Comparison of ENCODE assay signal across 18 cellular contexts in the genomic region with DNA sequence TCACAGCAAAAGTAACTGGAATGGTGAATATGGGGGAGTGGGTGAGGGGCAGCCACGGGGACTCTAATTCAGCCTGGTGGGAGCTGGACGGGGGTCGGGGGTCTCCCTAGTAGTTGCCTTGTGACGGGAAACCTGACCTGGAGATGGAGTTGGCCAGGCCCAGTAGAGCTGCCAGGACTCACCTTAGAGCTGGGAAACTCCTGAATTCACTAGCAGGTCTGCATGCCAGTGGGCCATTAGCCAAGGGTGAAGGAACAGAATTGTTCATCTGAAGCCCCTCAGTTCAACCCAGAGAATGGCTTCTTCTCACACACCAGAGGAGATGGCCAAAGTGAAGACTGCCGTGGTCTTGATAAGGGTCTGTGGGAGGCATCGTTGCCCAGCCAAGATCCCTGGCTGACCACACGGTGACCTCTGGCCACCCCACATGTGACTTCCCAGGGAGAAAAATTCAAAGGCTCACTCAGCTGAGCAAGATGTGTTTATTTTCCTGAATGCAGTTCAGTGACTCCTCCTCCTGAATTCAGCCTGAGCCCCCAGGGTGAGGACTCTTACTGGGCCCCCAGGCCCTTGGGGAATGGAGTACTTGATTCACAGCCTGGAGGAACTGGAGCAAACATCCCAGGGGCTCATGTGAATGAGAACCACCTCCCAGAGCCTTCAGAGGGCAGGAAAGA. TPM values are rescaled to one million over a fixed set of nuclear protein-coding genes. Genes with fewer than 3 reads are reported as not detected.
A peak's percentile ranks its signal among the peaks of the same experiment; 100 is the strongest.
DNase-seq lines count a peak whose midpoint lies in the region; ATAC-seq and TF ChIP-seq lines count a peak whose summit lies in the region.
"Had no signal": no experiment of that assay in that cellular context is flagged by ENCODE, and none has a peak within 500 bp of the region (broad histone marks: within the 10 kb centered on the region; RNA-seq: fewer than 3 reads in every experiment).

No MANE protein-coding gene starts in this region.

- intact Hi-C loops in IMR-90 (cut with micrococcal nuclease) (no loop called here), CD14-positive monocyte (cut with micrococcal nuclease) (no loop called here), PC-3 (cut with micrococcal nuclease) (no loop called here)

- no peak overlapping the region for H2BK5ac ChIP-seq in IMR-90 (ENCODE audit: low read depth, low read length, poor library complexity, severe bottlenecking)

- no peak overlapping the region for H3K56ac ChIP-seq in IMR-90 (ENCODE audit: extremely low read depth, insufficient read depth, low read length)

- no TSS peak for BruUV-seq in IMR-90 (replicated peaks; lab: Mats Ljungman, UMichigan)
- BruUV-seq in PC-3 (replicated peaks; lab: Mats Ljungman, UMichigan) = no TSS peak

- TF ChIP-seq RAD21 in IMR-90 (IDR thresholded peaks at IDR 0.05; ENCODE audit: low read length) = no peak

- H3K9me1 ChIP-seq in IMR-90 (ENCODE audit: insufficient read depth, low read length) = peaks cover 7% of the 10 kb centered on the region; the same call in 1 of the 2 replicates

- no peaks in the 10 kb centered on the region for H3K27me3 Mint-ChIP-seq in endodermal cell (ENCODE audit: insufficient read depth)
- H3K27me3 Mint-ChIP-seq in nephron (ENCODE audit: low read depth) = no peaks in the 10 kb centered on the region
- H3K27me3 Mint-ChIP-seq in CD14-positive monocyte (ENCODE audit: low read depth in 3 of 3) = peaks cover 0 to 6% (median 3%) of the 10 kb centered on the region in 3 donors
- H3K27me3 Mint-ChIP-seq: memory B cell had no signal

- H4K5ac ChIP-seq in IMR-90 (ENCODE audit: low read depth, low read length) = no peak overlapping the region

- no peak overlapping the region for H3K14ac ChIP-seq in IMR-90 (replicated peaks; ENCODE audit: low read depth, low read length)

- CTCF ChIA-PET in AG04450 (lab: Charles Lee) = interaction anchor here (0.7 kb wide), 1 partner anchor 27 kb away, joined by 3 read pairs; no protein-coding TSS in a partner anchor
- CTCF ChIA-PET in IMR-90 (lab: Yijun Ruan, JAX) = no interaction called here
- CTCF ChIA-PET in PC-3 (lab: Charles Lee) = no interaction called here

- H2BK20ac ChIP-seq in IMR-90 (ENCODE audit: low read depth, low read length) = no peak overlapping the region

- no peak for TF ChIP-seq POLR2A in IMR-90 (IDR thresholded peaks at IDR 0.05; ENCODE audit: low read depth, low read length)

- H4K8ac ChIP-seq in IMR-90 (ENCODE audit: low read depth in 2 of 2, low read length in 2 of 2) = no peak overlapping the region

- TF ChIP-seq CTCF in AG04450 (IDR thresholded peaks at IDR 0.05; ENCODE audit: low read depth, low read length) = peak; percentile 32; the same call in 1 of the 2 replicates
- TF ChIP-seq CTCF in IMR-90 (conservative IDR thresholded peaks at IDR 0.05; ENCODE audit: low read depth, low read length) = peak; percentile 25; the same call in 1 of the 2 replicates
- peak; percentile 48 for TF ChIP-seq CTCF in endodermal cell (conservative IDR thresholded peaks at IDR 0.05)
- no peak for TF ChIP-seq CTCF in nephron (IDR thresholded peaks at IDR 0.05; ENCODE audit: unreplicated experiment in 3 of 3)
- TF ChIP-seq CTCF in CD14-positive monocyte (IDR thresholded peaks at IDR 0.05) = no peak
- TF ChIP-seq CTCF in PC-3 (conservative IDR thresholded peaks at IDR 0.05; ENCODE audit: low read depth, low read length) = no peak

- H3K36me3 ChIP-seq in IMR-90 (ENCODE audit: control insufficient read depth, insufficient read depth, low read length) = peaks cover 2% of the 10 kb centered on the region
- no peaks in the 10 kb centered on the region for H3K36me3 ChIP-seq in endodermal cell (ENCODE audit: control insufficient read depth, insufficient read depth, low read length)
- H3K36me3 ChIP-seq in PC-3 (ENCODE audit: low read depth, low read length) = no peaks in the 10 kb centered on the region
- H3K36me3 ChIP-seq: upper lobe of right lung had no signal

- H3K4me3 Mint-ChIP-seq in endodermal cell = no peak overlapping the region
- H3K4me3 Mint-ChIP-seq in nephron = no peak overlapping the region
- H3K4me3 Mint-ChIP-seq in CD14-positive monocyte = no peak overlapping the region
- H3K4me3 Mint-ChIP-seq: activated CD8-positive, alpha-beta T cell treated with anti-CD3 and anti-CD28 coated beads for 36 hours; memory B cell had no signal

- H3K27ac Mint-ChIP-seq in endodermal cell (no peak overlapping the region), nephron (peak overlapping the region in 2 of 3 experiments; percentile 18 to 68), CD14-positive monocyte (no peak overlapping the region)
- H3K27ac Mint-ChIP-seq: activated CD8-positive, alpha-beta T cell treated with anti-CD3 and anti-CD28 coated beads for 36 hours; memory B cell had no signal

- no peak overlapping the region for H2AK5ac ChIP-seq in IMR-90 (ENCODE audit: low read depth, low read length)

- H2AK9ac ChIP-seq in IMR-90 (replicated peaks; ENCODE audit: low read depth, low read length, poor library complexity) = no peak overlapping the region

- no peak overlapping the region for H4K91ac ChIP-seq in IMR-90 (ENCODE audit: insufficient read depth, low read depth, low read length)

- dilution Hi-C loops in IMR-90 (cut with HindIII; ENCODE audit: low sequenced_read_pairs, unreplicated experiment) = no loop called here

- H4K20me1 ChIP-seq in IMR-90 (ENCODE audit: insufficient read depth, low read length) (no peaks in the 10 kb centered on the region), PC-3 (ENCODE audit: low read length) (no peaks in the 10 kb centered on the region)

- no peaks in the 10 kb centered on the region for H3K9me3 ChIP-seq in AG04450 (ENCODE audit: control insufficient read depth, insufficient read depth, low read length)
- H3K9me3 ChIP-seq in IMR-90 (ENCODE audit: control insufficient read depth, insufficient read depth, low read length) = no peaks in the 10 kb centered on the region
- peaks cover 6% of the 10 kb centered on the region for H3K9me3 ChIP-seq in endodermal cell (ENCODE audit: control insufficient read depth, low read length)
- no peaks in the 10 kb centered on the region for H3K9me3 ChIP-seq in PC-3 (ENCODE audit: low read length)
- H3K9me3 ChIP-seq: upper lobe of right lung had no signal

- H2BK15ac ChIP-seq in IMR-90 (ENCODE audit: low read depth, low read length) = no peak overlapping the region

- DNase-seq in AG04450 (ENCODE audit: low read depth, low spot score) (no peak), IMR-90 (peak; percentile 12), endodermal cell (no peak), GOT3 (lab: John Stamatoyannopoulos, UW) (no peak), CD14-positive monocyte (ENCODE audit: low spot score) (no peak), PC-3 (no peak)
- DNase-seq: activated CD8-positive, alpha-beta T cell treated with anti-CD3 and anti-CD28 coated beads for 36 hours; AML-193; DMS79 treated with DMSO at 0.1 percent for 48 hours; NCI-H187; NCI-H524 treated with DMSO at 0.1 percent for 48 hours; occipital lobe; stimulated activated CD8-positive, alpha-beta memory T cell treated with anti-CD3 and anti-CD28 coated beads, Interleukin-4, amount 100 ng/mL, for 48 hours; T1000; upper lobe of right lung had no signal

- H3K79me1 ChIP-seq in IMR-90 (ENCODE audit: low read depth in 1 of 2, low read length in 2 of 2) = no peaks in the 10 kb centered on the region

- ATAC-seq in IMR-90 (ENCODE audit: low read depth) = peak; percentile 56
- no peak for ATAC-seq in GM19463 (IDR thresholded peaks at IDR 0.05; ENCODE audit: unreplicated experiment)
- no peak for ATAC-seq in PC-3
- ATAC-seq: activated CD8-positive, alpha-beta T cell treated with anti-CD3 and anti-CD28 coated beads for 36 hours; upper lobe of right lung had no signal

- in situ Hi-C loops in IMR-90 (cut with MboI; ENCODE audit: low sequenced_read_pairs) = no loop called here

- H3K9me3 Mint-ChIP-seq in endodermal cell (peaks cover 5% of the 10 kb centered on the region), nephron (peaks cover 13% of the 10 kb centered on the region), CD14-positive monocyte (peaks cover 0 to 7% (median 0%) of the 10 kb centered on the region in 7 donors)

- H3K4me1 ChIP-seq in IMR-90 (ENCODE audit: control insufficient read depth, insufficient read depth, low read length) (peaks cover 7% of the 10 kb centered on the region), endodermal cell (ENCODE audit: control insufficient read depth, insufficient read depth, low read length) (no peaks in the 10 kb centered on the region), PC-3 (ENCODE audit: insufficient read depth, low read length) (no peaks in the 10 kb centered on the region)
- H3K4me1 ChIP-seq: upper lobe of right lung had no signal

- POLR2A ChIA-PET in AG04450 (lab: Yijun Ruan, JAX) = interaction anchor here (0.6 kb wide), 1 partner anchor 15 kb away, joined by 4 read pairs; no protein-coding TSS in a partner anchor
- POLR2A ChIA-PET in IMR-90 (lab: Charles Lee; ENCODE audit: unreplicated experiment) = no interaction called here
- POLR2A ChIA-PET in PC-3 (lab: Charles Lee; ENCODE audit: unreplicated experiment) = interaction anchor here (0.7 kb wide), 1 partner anchor 282 kb away, joined by 10 read pairs; no protein-coding TSS in a partner anchor

- no peaks in the 10 kb centered on the region for H3K79me2 ChIP-seq in PC-3 (ENCODE audit: low read length)

- H3F3A ChIP-seq in PC-3 (ENCODE audit: low read length, unreplicated experiment) = no peaks in the 10 kb centered on the region

- H3K18ac ChIP-seq in IMR-90 (ENCODE audit: low read depth, low read length) = no peak overlapping the region

- no peak overlapping the region for H2BK120ac ChIP-seq in IMR-90 (ENCODE audit: low read depth, low read length)

- H2AFZ ChIP-seq in IMR-90 (replicated peaks; ENCODE audit: low read length, poor library complexity) = no peak overlapping the region
- H2AFZ ChIP-seq in PC-3 (ENCODE audit: low read length) = no peak overlapping the region

- H3K27me3 ChIP-seq in AG04450 (ENCODE audit: control insufficient read depth, insufficient read depth, low read length) (no peaks in the 10 kb centered on the region), IMR-90 (ENCODE audit: control insufficient read depth, insufficient read depth, low read length) (no peaks in the 10 kb centered on the region), endodermal cell (ENCODE audit: control insufficient read depth, insufficient read depth, low read length, poor library complexity, severe bottlenecking) (no peaks in the 10 kb centered on the region), PC-3 (ENCODE audit: low read length) (no peaks in the 10 kb centered on the region)
- H3K27me3 ChIP-seq: upper lobe of right lung had no signal

- H3K4me1 Mint-ChIP-seq in endodermal cell = no peaks in the 10 kb centered on the region
- peaks cover 16% of the 10 kb centered on the region for H3K4me1 Mint-ChIP-seq in nephron
- H3K4me1 Mint-ChIP-seq in CD14-positive monocyte = no peaks in the 10 kb centered on the region
- H3K4me1 Mint-ChIP-seq: memory B cell had no signal

- H3K4ac ChIP-seq in IMR-90 (ENCODE audit: low read depth, low read length) = no peak overlapping the region

- H3K27ac ChIP-seq in AG04450 (ENCODE audit: low read depth, low read length) (no peak overlapping the region), IMR-90 (ENCODE audit: insufficient read depth, low read length) (no peak overlapping the region), endodermal cell (ENCODE audit: low read depth, low read length) (no peak overlapping the region), PC-3 (ENCODE audit: low read length) (no peak overlapping the region)
- H3K27ac ChIP-seq: upper lobe of right lung had no signal

- H3K9me2 ChIP-seq in PC-3 (replicated peaks; ENCODE audit: low read length) = no peaks in the 10 kb centered on the region

- H3K4me2 ChIP-seq in IMR-90 (ENCODE audit: low read depth, low read length) (no peak overlapping the region; the same call in 1 of the 2 replicates), PC-3 (ENCODE audit: low read length) (no peak overlapping the region)

- H3K4me3 ChIP-seq in AG04450 (ENCODE audit: low read depth, low read length) (no peak overlapping the region), IMR-90 (ENCODE audit: insufficient read depth, low read depth, low read length) (no peak overlapping the region), endodermal cell (ENCODE audit: low read length) (no peak overlapping the region), PC-3 (ENCODE audit: low read length) (no peak overlapping the region)
- H3K4me3 ChIP-seq: upper lobe of right lung had no signal

- H3K9ac ChIP-seq in IMR-90 (ENCODE audit: low read depth, low read length) = no peak overlapping the region
- no peak overlapping the region for H3K9ac ChIP-seq in endodermal cell (ENCODE audit: extremely low read depth, low read length, poor library complexity, severe bottlenecking)
- no peak overlapping the region for H3K9ac ChIP-seq in PC-3 (ENCODE audit: low read length)

- H3K36me3 Mint-ChIP-seq in endodermal cell (ENCODE audit: low read depth) = peaks cover 4% of the 10 kb centered on the region
- no peaks in the 10 kb centered on the region for H3K36me3 Mint-ChIP-seq in nephron (ENCODE audit: low read depth)
- no peaks in the 10 kb centered on the region for H3K36me3 Mint-ChIP-seq in CD14-positive monocyte
- H3K36me3 Mint-ChIP-seq: memory B cell had no signal

- H3K23ac ChIP-seq in IMR-90 (ENCODE audit: low read depth, low read length) = no peak overlapping the region

- 80% methylated on average over 3 of the region's 7 CpGs; no CpG with 5 or more reads in 1 of the 2 experiments for WGBS in IMR-90 (ENCODE audit: extremely low coverage in 2 of 2, insufficient read length in 1 of 2), 2 experiments
- WGBS in endodermal cell (ENCODE audit: insufficient coverage in 1 of 2, insufficient read length in 1 of 2), 2 experiments = 77 to 89% methylated on average over 3 to 7 of the region's 7 CpGs

RNA-seq across cellular contexts. Expression of a gene that starts 25.1 kb away (rescaled TPM):
- 4.2 and 5.1 TPM in 2 replicates for polyA plus RNA-seq in AG04450 (2011; rRNA removed)
- polyA minus RNA-seq in AG04450 (2011; rRNA and poly(A)+ RNA removed) = 9.3 and 9.9 TPM in 2 replicates
- 1.9 and 2.2 TPM in 2 replicates for total RNA-seq in IMR-90 (2012; rRNA removed)
- polyA plus RNA-seq in IMR-90 (2012; rRNA removed) = 0.87 and 1.1 TPM in 2 replicates
- 0.50 and 0.91 TPM in 2 replicates for polyA plus RNA-seq in IMR-90 (2012; cell fraction: cytosol; rRNA removed)
- 1.0 and 2.0 TPM in 2 replicates for polyA plus RNA-seq in IMR-90 (2012; cell fraction: nucleus; rRNA removed; ENCODE audit: low replicate concordance)
- total RNA-seq in endodermal cell = 1 to 10 TPM in 1 of 2 donors, under 1 TPM in 1; 0.51 to 1.4 TPM
- 0.36 TPM for polyA plus RNA-seq in endodermal cell (2013, experiment 1 of 2)
- polyA plus RNA-seq in endodermal cell (2013, experiment 2 of 2) = 0.75 TPM
- polyA plus RNA-seq in CD14-positive monocyte = under 1 TPM in 1 of 2 donors, not detected in 1; 0.05 TPM
- 5.1 TPM in 2 replicates for total RNA-seq in PC-3 (2014; rRNA removed)

Comparison
In these comparisons a context has a peak if more than half of its experiments do, and no peak if none do; other contexts are left out.
1. CTCF ChIP-seq: peak in AG04450 (single experiment), IMR-90 (single experiment) and endodermal cell (single experiment); none in nephron (0 of 3), CD14-positive monocyte (single experiment) and PC-3 (single experiment).
2. H3K27ac Mint-ChIP-seq: peak in nephron (2 of 3); none in endodermal cell (single experiment) and CD14-positive monocyte (0 of 7).